In genomic region chr14:101963611-101964296, GRCh38 we compare ENCODE assay signal across 7 cellular contexts. TPM values are rescaled to one million over a fixed set of nuclear protein-coding genes. Genes with fewer than 3 reads are reported as not detected.
DNase-seq lines count a peak whose midpoint lies in the region; ATAC-seq and TF ChIP-seq lines count a peak whose summit lies in the region.

No MANE protein-coding gene starts in this region.

- H3K27me3 ChIP-seq in iPS DF 6.9 (ENCODE audit: control insufficient read depth, insufficient read depth, low read length), result peaks cover 3% of the 10 kb centered on the region; the same call in 1 of the 2 replicates

- no peaks in the 10 kb centered on the region for H3K36me3 Mint-ChIP-seq in stimulated activated memory B cell treated with anti-CD40 and anti-IgM and Interleukin-4, amounts not matched to agents 10 μg/mL and 1 μg/mL and 100 μg/mL, for 72 hours

- TF ChIP-seq CTCF in HEK293 (tag by site-specific recombination; IDR thresholded peaks at IDR 0.05) (no peak), WI38 (IDR thresholded peaks at IDR 0.05; ENCODE audit: low read depth, low read length) (no peak)

- H3K27me3 Mint-ChIP-seq in stimulated activated memory B cell treated with anti-CD40 and anti-IgM and Interleukin-4, amounts not matched to agents 10 μg/mL and 1 μg/mL and 100 μg/mL, for 72 hours, result no peaks in the 10 kb centered on the region

- no peak for ATAC-seq in stimulated activated memory B cell treated with anti-CD40 and anti-IgM and Interleukin-4, amounts not matched to agents 10 μg/mL and 1 μg/mL and 100 μg/mL, for 72 hours
- no peak for ATAC-seq in GM19467 (IDR thresholded peaks at IDR 0.05; ENCODE audit: unreplicated experiment)

- H3K4me1 ChIP-seq in HEK293 (ENCODE audit: control insufficient read depth, insufficient read depth, low read length), result peaks cover 20% of the 10 kb centered on the region
- no peaks in the 10 kb centered on the region for H3K4me1 ChIP-seq in iPS DF 6.9 (ENCODE audit: control insufficient read depth, insufficient read depth, low read length)

- H3K4me1 Mint-ChIP-seq in stimulated activated memory B cell treated with anti-CD40 and anti-IgM and Interleukin-4, amounts not matched to agents 10 μg/mL and 1 μg/mL and 100 μg/mL, for 72 hours, result peaks cover 33% of the 10 kb centered on the region

- peak overlapping the region; percentile 3; the same call in 1 of the 2 replicates for H3K27ac ChIP-seq in HEK293 (ENCODE audit: extremely low read depth, low read depth, low read length)
- no peak overlapping the region for H3K27ac ChIP-seq in iPS DF 6.9 (ENCODE audit: low read length)

- CTCF ChIA-PET in HEK293 (lab: Yijun Ruan, JAX), result interaction anchor here (0.6 to 1.2 kb wide), 3 partner anchors 8 to 192 kb away, joined by 3 read pairs; no protein-coding TSS in a partner anchor

- H3K27ac Mint-ChIP-seq in stimulated activated memory B cell treated with anti-CD40 and anti-IgM and Interleukin-4, amounts not matched to agents 10 μg/mL and 1 μg/mL and 100 μg/mL, for 72 hours, result peak overlapping the region; percentile 85

- POLR2A ChIA-PET in HEK293 (lab: Yijun Ruan, JAX), result no interaction called here

- no peaks in the 10 kb centered on the region for H3K9me3 Mint-ChIP-seq in stimulated activated memory B cell treated with anti-CD40 and anti-IgM and Interleukin-4, amounts not matched to agents 10 μg/mL and 1 μg/mL and 100 μg/mL, for 72 hours

- H3K36me3 ChIP-seq in HEK293 (ENCODE audit: control insufficient read depth in 2 of 2, insufficient read depth in 1 of 2, low read length in 2 of 2), result peaks cover 0 to 14% of the 10 kb centered on the region in 2 experiments; a peak in 2 of 3 replicates
- no peaks in the 10 kb centered on the region for H3K36me3 ChIP-seq in iPS DF 6.9 (ENCODE audit: control insufficient read depth, insufficient read depth, low read length)

- WGBS in iPS DF 6.9 (ENCODE audit: insufficient coverage, insufficient read length), result no CpG with 5 or more reads among the region's 21 CpGs

- no peak for DNase-seq in iPS DF 6.9 (ENCODE audit: low read depth, low spot score)
- DNase-seq in OCI-M2 (lab: John Stamatoyannopoulos, UW; ENCODE audit: unreplicated experiment), result no peak
- DNase-seq in occipital lobe (lab: John Stamatoyannopoulos, UW), result no peak

- H3K9me3 ChIP-seq in HEK293 (ENCODE audit: control insufficient read depth, insufficient read depth, low read depth, low read length), result no peaks in the 10 kb centered on the region
- no peaks in the 10 kb centered on the region for H3K9me3 ChIP-seq in iPS DF 6.9 (ENCODE audit: control insufficient read depth, insufficient read depth, low read length)

- no peak overlapping the region for H3K4me3 Mint-ChIP-seq in stimulated activated memory B cell treated with anti-CD40 and anti-IgM and Interleukin-4, amounts not matched to agents 10 μg/mL and 1 μg/mL and 100 μg/mL, for 72 hours

- H3K4me3 ChIP-seq in HEK293 (ENCODE audit: low read depth, low read length) (no peak overlapping the region), WI38 (ENCODE audit: low read depth, low read length) (peak overlapping the region; percentile 31), iPS DF 6.9 (ENCODE audit: low read length) (peak overlapping the region; percentile 7; the same call in 1 of the 2 replicates)

TF ChIP-seq in HEK293, 187 proteins besides CTCF, POLR2A, EP300 and RAD21:
- no peak for TF ChIP-seq ZNF624 (tag by site-specific recombination; IDR thresholded peaks at IDR 0.05)
- TF ChIP-seq ZNF335 (tag by site-specific recombination; conservative IDR thresholded peaks at IDR 0.05), result peak; percentile 92
- TF ChIP-seq ZNF629 (tag by site-specific recombination; IDR thresholded peaks at IDR 0.05), result no peak
- no peak for TF ChIP-seq ZNF19 (tag by site-specific recombination; IDR thresholded peaks at IDR 0.05; ENCODE audit: low read depth)
- no peak for TF ChIP-seq HIC1 (tag by site-specific recombination; IDR thresholded peaks at IDR 0.05)
- TF ChIP-seq, protein P1, sequence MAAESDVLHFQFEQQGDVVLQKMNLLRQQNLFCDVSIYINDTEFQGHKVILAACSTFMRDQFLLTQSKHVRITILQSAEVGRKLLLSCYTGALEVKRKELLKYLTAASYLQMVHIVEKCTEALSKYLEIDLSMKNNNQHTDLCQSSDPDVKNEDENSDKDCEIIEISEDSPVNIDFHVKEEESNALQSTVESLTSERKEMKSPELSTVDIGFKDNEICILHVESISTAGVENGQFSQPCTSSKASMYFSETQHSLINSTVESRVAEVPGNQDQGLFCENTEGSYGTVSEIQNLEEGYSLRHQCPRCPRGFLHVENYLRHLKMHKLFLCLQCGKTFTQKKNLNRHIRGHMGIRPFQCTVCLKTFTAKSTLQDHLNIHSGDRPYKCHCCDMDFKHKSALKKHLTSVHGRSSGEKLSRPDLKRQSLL (tag by site-specific recombination; IDR thresholded peaks at IDR 0.05), result 0 out of 2 replicates have a peak, but pooled peaks have one; percentile 21
- TF ChIP-seq ZNF24 (tag by site-specific recombination; IDR thresholded peaks at IDR 0.05), result peak; percentile 85

RNA-seq across cellular contexts. Expression of gene DYNC1H1, which starts 0.6 kb away (rescaled TPM):
- 677 TPM for total RNA-seq in occipital lobe
